Comparison of ENCODE assay signal across 8 cellular contexts in the genomic region with DNA sequence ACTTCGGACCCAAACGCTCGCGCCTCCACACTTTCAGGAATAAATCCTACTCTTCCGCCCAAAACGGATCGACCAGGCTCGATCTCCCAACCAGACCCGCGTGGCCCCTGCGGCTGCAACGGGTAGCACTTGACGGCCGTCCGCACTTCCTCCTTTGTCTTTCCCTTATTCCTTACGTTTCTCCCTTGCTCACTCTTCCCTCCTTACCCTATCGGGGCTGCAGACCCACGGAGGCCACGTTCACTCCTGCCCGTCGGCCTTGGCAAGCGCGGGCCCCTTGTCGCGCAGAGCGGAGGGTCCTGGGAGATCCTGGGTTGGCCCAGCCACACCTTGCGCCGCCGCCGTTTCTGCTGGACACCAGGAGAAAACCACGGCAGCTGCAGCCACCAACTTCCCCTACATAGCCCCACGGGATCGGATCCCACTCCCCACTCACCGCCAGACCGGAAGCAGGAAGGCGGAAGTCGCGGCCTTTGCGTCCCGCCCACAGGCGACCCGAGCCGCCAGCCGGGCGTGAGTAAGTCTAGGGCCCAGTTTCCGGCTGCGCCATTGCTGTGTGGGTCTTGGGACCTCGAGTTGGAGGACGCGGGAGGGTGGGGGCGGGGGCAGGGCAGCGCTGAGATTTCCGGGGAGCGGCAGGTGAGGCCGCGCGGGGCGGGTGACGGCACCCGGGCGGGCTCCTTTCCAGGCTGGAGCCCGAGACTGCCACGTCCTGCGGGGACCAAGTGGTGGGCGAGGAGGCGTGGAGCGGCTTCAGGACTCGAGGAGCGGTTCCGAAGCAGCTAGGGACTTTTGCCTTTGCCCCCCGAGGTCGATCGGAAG. TPM values are rescaled to one million over a fixed set of nuclear protein-coding genes. Genes with fewer than 3 reads are reported as not detected.
A peak's percentile ranks its signal among the peaks of the same experiment; 100 is the strongest.
DNase-seq lines count a peak whose midpoint lies in the region; TF ChIP-seq lines count a peak whose summit lies in the region.

A gene with protein sequence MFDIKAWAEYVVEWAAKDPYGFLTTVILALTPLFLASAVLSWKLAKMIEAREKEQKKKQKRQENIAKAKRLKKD (minus strand): TSS at position 459 of the 822 bp plus-strand sequence. CDS start 2,297 bp downstream, outside the sequence.

- TF ChIP-seq CTCF in foreskin fibroblast (IDR thresholded peaks at IDR 0.05; ENCODE audit: low read depth, low read length) (no peak), neural crest cell (conservative IDR thresholded peaks at IDR 0.05) (no peak)

- H3K27me3 ChIP-seq in stomach smooth muscle (ENCODE audit: control insufficient read depth in 1 of 2, insufficient read depth in 2 of 2, low read length in 2 of 2) = no peaks in the 10 kb centered on the region

- H3K4me3 ChIP-seq in foreskin fibroblast (ENCODE audit: low read depth in 1 of 2, low read length in 2 of 2) (peak within 1 kb of the TSS; percentile 79 to 81), stomach smooth muscle (ENCODE audit: low read length in 2 of 2) (peak within 1 kb of the TSS; percentile 80 to 99)

- peak; percentile 91 for DNase-seq in EH (ENCODE audit: low read depth)
- DNase-seq in GOT3 (lab: John Stamatoyannopoulos, UW) = peak; percentile 48
- peak; percentile 94 for DNase-seq in LoVo (ENCODE audit: low spot score)
- DNase-seq in SIG-M5 (lab: John Stamatoyannopoulos, UW) = peak; percentile 58
- peak; percentile 75 for DNase-seq in activated gamma-delta T cell treated with Interleukin-2 at 50 U/mL for 16 hours
- peak; percentile 80 to 93 for DNase-seq in foreskin fibroblast
- DNase-seq in neural crest cell (ENCODE audit: low read depth, low spot score) = peak; percentile 80

- H3K27me3 Mint-ChIP-seq in neural crest cell (ENCODE audit: low read depth) = no peaks in the 10 kb centered on the region

- peaks cover 33% of the 10 kb centered on the region for H3K36me3 Mint-ChIP-seq in neural crest cell (ENCODE audit: low read depth)

- no peaks in the 10 kb centered on the region for H3K9me3 Mint-ChIP-seq in neural crest cell

- H3K27ac ChIP-seq in stomach smooth muscle (ENCODE audit: low read length) = peak within 1 kb of the TSS; percentile 87

- peaks cover 45% of the 10 kb centered on the region for H3K4me1 Mint-ChIP-seq in neural crest cell

- H3K4me3 Mint-ChIP-seq in neural crest cell = peak within 1 kb of the TSS; percentile 99

- peak within 1 kb of the TSS; percentile 99 for H3K27ac Mint-ChIP-seq in neural crest cell (ENCODE audit: unreplicated experiment)

- H3K9me3 ChIP-seq in stomach smooth muscle (ENCODE audit: control insufficient read depth in 2 of 2, low read length in 2 of 2) = no peaks in the 10 kb centered on the region

- H3K36me3 ChIP-seq in stomach smooth muscle (ENCODE audit: control insufficient read depth in 2 of 2, insufficient read depth in 2 of 2, low read length in 2 of 2) = peaks cover 5 to 7% of the 10 kb centered on the region in 2 donors

- H3K4me1 ChIP-seq in stomach smooth muscle (ENCODE audit: control insufficient read depth, insufficient read depth, low read length) = peaks cover 3% of the 10 kb centered on the region

- peak within 1 kb of the TSS; percentile 94 to 96 for H3K9ac ChIP-seq in stomach smooth muscle (ENCODE audit: low read length in 2 of 2)

RNA-seq across cellular contexts. Expression of the gene that starts here (rescaled TPM):
- total RNA-seq in neural crest cell = 54.7 and 64.1 TPM in 2 replicates

Comparison
In these comparisons a context has a peak if more than half of its experiments do, and no peak if none do; other contexts are left out.
1. Peak in every context shown above with its lines: DNase-seq, H3K4me3 ChIP-seq and H3K27ac ChIP-seq.